In the genomic region with DNA sequence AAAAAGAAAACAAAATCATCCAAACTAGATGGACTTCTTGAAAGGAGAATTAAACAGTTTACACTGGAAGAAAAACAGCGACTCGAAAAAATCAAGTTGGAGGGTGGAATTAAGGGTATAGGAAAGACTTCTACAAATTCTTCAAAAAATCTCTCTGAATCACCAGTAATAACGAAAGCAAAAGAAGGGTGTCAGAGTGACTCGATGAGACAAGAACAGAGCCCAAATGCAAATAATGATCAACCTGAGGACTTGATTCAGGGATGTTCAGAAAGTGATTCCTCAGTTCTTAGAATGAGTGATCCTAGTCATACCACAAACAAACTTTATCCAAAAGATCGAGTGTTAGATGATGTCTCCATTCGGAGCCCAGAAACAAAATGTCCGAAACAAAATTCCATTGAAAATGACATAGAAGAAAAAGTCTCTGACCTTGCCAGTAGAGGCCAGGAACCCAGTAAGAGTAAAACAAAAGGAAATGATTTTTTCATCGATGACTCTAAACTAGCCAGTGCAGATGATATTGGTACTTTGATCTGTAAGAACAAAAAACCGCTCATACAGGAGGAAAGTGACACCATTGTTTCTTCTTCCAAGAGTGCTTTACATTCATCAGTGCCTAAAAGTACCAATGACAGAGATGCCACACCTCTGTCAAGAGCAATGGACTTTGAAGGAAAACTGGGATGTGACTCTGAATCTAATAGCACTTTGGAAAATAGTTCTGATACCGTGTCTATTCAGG, we compare ENCODE assay signal across 18 cellular contexts.
DNase-seq lines count a peak whose midpoint lies in the region; ATAC-seq and TF ChIP-seq lines count a peak whose summit lies in the region.
"Had no signal": no experiment of that assay in that cellular context is flagged by ENCODE, and none has a peak within 500 bp of the region (broad histone marks: within the 10 kb centered on the region; RNA-seq: fewer than 3 reads in every experiment).

No MANE protein-coding gene starts in this region.

- peaks cover 17% of the 10 kb centered on the region for H3K4me1 Mint-ChIP-seq in activated CD8-positive, alpha-beta T cell treated with anti-CD3 and anti-CD28 coated beads for 36 hours (ENCODE audit: low read depth)
- H3K4me1 Mint-ChIP-seq in activated CD8-positive, alpha-beta T cell treated with anti-CD3 and anti-CD28 coated beads, Interleukin-2, amount 10 ng/mL, durations not matched to agents 7 days and 5 days (ENCODE audit: low read depth): peaks cover 9% of the 10 kb centered on the region
- peaks cover 16% of the 10 kb centered on the region for H3K4me1 Mint-ChIP-seq in activated naive CD8-positive, alpha-beta T cell (ENCODE audit: low read depth)
- H3K4me1 Mint-ChIP-seq in stimulated activated effector memory CD8-positive, alpha-beta T cell treated with anti-CD3 and anti-CD28 coated beads, Interleukin-12 subunit alpha, Interleukin-12 subunit beta, amount 100 ng/mL, for 72 hours: peaks cover 32% of the 10 kb centered on the region

- POLR2A ChIA-PET in activated CD8-positive, alpha-beta T cell treated with anti-CD3 and anti-CD28 coated beads for 36 hours (lab: Charles Lee): interaction anchor here (0.7 kb wide), 1 partner anchor 10 kb away, joined by 3 read pairs; no protein-coding TSS in a partner anchor
- POLR2A ChIA-PET in activated CD8-positive, alpha-beta T cell treated with anti-CD3 and anti-CD28 coated beads, Interleukin-2, amount 10 ng/mL, durations not matched to agents 7 days and 5 days (lab: Charles Lee): no interaction called here

- no peak for TF ChIP-seq CTCF in activated CD8-positive, alpha-beta T cell treated with anti-CD3 and anti-CD28 coated beads for 36 hours (IDR thresholded peaks at IDR 0.05)
- TF ChIP-seq CTCF in GM20000 (IDR thresholded peaks at IDR 0.05; ENCODE audit: extremely low read depth, missing control alignments): no peak

- peak overlapping the region; percentile 78 for H3K27ac Mint-ChIP-seq in activated CD8-positive, alpha-beta T cell treated with anti-CD3 and anti-CD28 coated beads for 36 hours
- no peak overlapping the region for H3K27ac Mint-ChIP-seq in activated CD8-positive, alpha-beta T cell treated with anti-CD3 and anti-CD28 coated beads, Interleukin-2, amount 10 ng/mL, durations not matched to agents 7 days and 5 days
- peak overlapping the region; percentile 81 for H3K27ac Mint-ChIP-seq in activated naive CD8-positive, alpha-beta T cell
- H3K27ac Mint-ChIP-seq in stimulated activated effector memory CD8-positive, alpha-beta T cell treated with anti-CD3 and anti-CD28 coated beads, Interleukin-12 subunit alpha, Interleukin-12 subunit beta, amount 100 ng/mL, for 72 hours: peak overlapping the region; percentile 50

- H3K27me3 Mint-ChIP-seq in activated CD8-positive, alpha-beta T cell treated with anti-CD3 and anti-CD28 coated beads for 36 hours: no peaks in the 10 kb centered on the region
- no peaks in the 10 kb centered on the region for H3K27me3 Mint-ChIP-seq in activated CD8-positive, alpha-beta T cell treated with anti-CD3 and anti-CD28 coated beads, Interleukin-2, amount 10 ng/mL, durations not matched to agents 7 days and 5 days (ENCODE audit: low read depth)
- H3K27me3 Mint-ChIP-seq in activated naive CD8-positive, alpha-beta T cell: no peaks in the 10 kb centered on the region

- ATAC-seq in activated CD8-positive, alpha-beta T cell treated with anti-CD3 and anti-CD28 coated beads for 36 hours: peak; percentile 68
- ATAC-seq in activated CD8-positive, alpha-beta T cell treated with anti-CD3 and anti-CD28 coated beads, Interleukin-2, amount 10 ng/mL, durations not matched to agents 7 days and 5 days: no peak
- ATAC-seq in stimulated activated effector memory CD8-positive, alpha-beta T cell treated with anti-CD3 and anti-CD28 coated beads, Interleukin-12 subunit alpha, Interleukin-12 subunit beta, amount 100 ng/mL, for 72 hours: peak; percentile 92
- no peak for ATAC-seq in GM18498 (IDR thresholded peaks at IDR 0.05; ENCODE audit: unreplicated experiment)

- intact Hi-C loops in activated CD8-positive, alpha-beta T cell treated with anti-CD3 and anti-CD28 coated beads for 36 hours (cut with micrococcal nuclease): no loop called here

- no peaks in the 10 kb centered on the region for H3K9me3 Mint-ChIP-seq in activated CD8-positive, alpha-beta T cell treated with anti-CD3 and anti-CD28 coated beads for 36 hours
- H3K9me3 Mint-ChIP-seq in activated CD8-positive, alpha-beta T cell treated with anti-CD3 and anti-CD28 coated beads, Interleukin-2, amount 10 ng/mL, durations not matched to agents 7 days and 5 days (ENCODE audit: insufficient read depth): no peaks in the 10 kb centered on the region
- H3K9me3 Mint-ChIP-seq in activated naive CD8-positive, alpha-beta T cell (ENCODE audit: low read depth): no peaks in the 10 kb centered on the region
- H3K9me3 Mint-ChIP-seq in stimulated activated effector memory CD8-positive, alpha-beta T cell treated with anti-CD3 and anti-CD28 coated beads, Interleukin-12 subunit alpha, Interleukin-12 subunit beta, amount 100 ng/mL, for 72 hours: no peaks in the 10 kb centered on the region
- H3K9me3 Mint-ChIP-seq: immature natural killer cell had no signal

- CTCF ChIA-PET in activated CD8-positive, alpha-beta T cell treated with anti-CD3 and anti-CD28 coated beads for 36 hours (lab: Charles Lee): interaction anchor here (0.7 kb wide), 1 partner anchor 112 kb away, joined by 3 read pairs; no protein-coding TSS in a partner anchor
- CTCF ChIA-PET in activated CD8-positive, alpha-beta T cell treated with anti-CD3 and anti-CD28 coated beads, Interleukin-2, amount 10 ng/mL, durations not matched to agents 7 days and 5 days (lab: Charles Lee): interaction anchor here (0.8 to 1.4 kb wide), 3 partner anchors 9 to 45 kb away, joined by 3 to 4 read pairs (median 3); no protein-coding TSS in a partner anchor

- H3K36me3 Mint-ChIP-seq in activated CD8-positive, alpha-beta T cell treated with anti-CD3 and anti-CD28 coated beads for 36 hours (ENCODE audit: low read depth): peaks cover 37% of the 10 kb centered on the region
- peaks cover 51% of the 10 kb centered on the region for H3K36me3 Mint-ChIP-seq in activated CD8-positive, alpha-beta T cell treated with anti-CD3 and anti-CD28 coated beads, Interleukin-2, amount 10 ng/mL, durations not matched to agents 7 days and 5 days (ENCODE audit: low read depth)
- H3K36me3 Mint-ChIP-seq in activated naive CD8-positive, alpha-beta T cell: peaks cover 17% of the 10 kb centered on the region
- H3K36me3 Mint-ChIP-seq in stimulated activated effector memory CD8-positive, alpha-beta T cell treated with anti-CD3 and anti-CD28 coated beads, Interleukin-12 subunit alpha, Interleukin-12 subunit beta, amount 100 ng/mL, for 72 hours: peaks cover 98% of the 10 kb centered on the region

- DNase-seq in activated CD8-positive, alpha-beta T cell treated with anti-CD3 and anti-CD28 coated beads for 36 hours: no peak
- DNase-seq in activated CD8-positive, alpha-beta T cell treated with anti-CD3 and anti-CD28 coated beads, Interleukin-2, amount 10 ng/mL, durations not matched to agents 7 days and 5 days: no peak
- DNase-seq in GM20000 (ENCODE audit: low spot score): peak; percentile 21
- DNase-seq in stimulated activated effector memory CD8-positive, alpha-beta T cell treated with anti-CD3 and anti-CD28 coated beads, Interleukin-12 subunit alpha, Interleukin-12 subunit beta, amount 100 ng/mL, for 72 hours (ENCODE audit: low spot score in 2 of 2): peak in 1 of 2 donors; percentile 37
- no peak for DNase-seq in NCI-H1417 treated with DMSO at 0.1 percent for 48 hours (lab: John Stamatoyannopoulos, UW)
- DNase-seq in GDM1 (lab: John Stamatoyannopoulos, UW): no peak
- DNase-seq: activated CD4-positive, alpha-beta T cell treated with anti-CD3 and anti-CD28 coated beads, Interleukin-2, amount 50 U/mL, for 1 hour; BE2C; dorsolateral prefrontal cortex; immature natural killer cell; MG63; NCI-H1436 treated with DMSO at 0.1 percent for 48 hours; NCI-H2171; NCI-H526 treated with DMSO at 0.1 percent for 48 hours; nucleus accumbens; stimulated activated CD4-positive, alpha-beta T cell treated with anti-CD3 and anti-CD28 coated beads, Interleukin-4, amount 100 ng/mL, for 1 hour had no signal

- H3K4me3 Mint-ChIP-seq in activated CD8-positive, alpha-beta T cell treated with anti-CD3 and anti-CD28 coated beads for 36 hours: no peak overlapping the region
- H3K4me3 Mint-ChIP-seq in activated CD8-positive, alpha-beta T cell treated with anti-CD3 and anti-CD28 coated beads, Interleukin-2, amount 10 ng/mL, durations not matched to agents 7 days and 5 days: no peak overlapping the region
- no peak overlapping the region for H3K4me3 Mint-ChIP-seq in activated naive CD8-positive, alpha-beta T cell
- peak overlapping the region; percentile 6 for H3K4me3 Mint-ChIP-seq in stimulated activated effector memory CD8-positive, alpha-beta T cell treated with anti-CD3 and anti-CD28 coated beads, Interleukin-12 subunit alpha, Interleukin-12 subunit beta, amount 100 ng/mL, for 72 hours
- H3K4me3 Mint-ChIP-seq: immature natural killer cell had no signal

Comparison
In these comparisons a context has a peak if more than half of its experiments do, and no peak if none do; other contexts are left out.
1. ATAC-seq: peak in activated CD8-positive, alpha-beta T cell treated with anti-CD3 and anti-CD28 coated beads for 36 hours (single experiment) and stimulated activated effector memory CD8-positive, alpha-beta T cell treated with anti-CD3 and anti-CD28 coated beads, Interleukin-12 subunit alpha, Interleukin-12 subunit beta, amount 100 ng/mL, for 72 hours (single experiment); none in activated CD8-positive, alpha-beta T cell treated with anti-CD3 and anti-CD28 coated beads, Interleukin-2, amount 10 ng/mL, durations not matched to agents 7 days and 5 days (single experiment) and GM18498 (single experiment).